Comparison of ENCODE assay signal across 27 cellular contexts in the genomic region with DNA sequence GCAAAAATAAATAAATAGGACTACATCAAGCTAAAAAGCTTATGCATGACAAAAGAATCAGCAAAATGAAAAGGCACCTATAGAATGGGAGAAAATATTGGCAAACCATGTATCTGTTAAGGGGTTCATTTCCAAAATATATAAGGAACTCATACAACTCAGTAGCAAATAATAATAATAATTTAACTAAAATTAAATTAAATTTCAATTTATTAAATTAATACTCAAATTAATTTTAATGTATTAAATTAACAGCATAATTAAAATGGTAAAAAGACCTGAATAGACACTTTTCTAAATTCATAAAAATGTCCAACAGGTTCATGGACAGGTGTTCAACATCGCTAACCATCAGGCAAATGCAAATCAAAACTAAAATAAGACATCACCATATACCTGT.
"Had no signal": no experiment of that assay in that cellular context is flagged by ENCODE, and none has a peak within 500 bp of the region (broad histone marks: within the 10 kb centered on the region; RNA-seq: fewer than 3 reads in every experiment).

No MANE protein-coding gene starts in this region.

- H3K27ac ChIP-seq: neutrophil, pancreas, psoas muscle, right lobe of liver, sigmoid colon, stomach, thoracic aorta, thyroid gland, tibial nerve, upper lobe of left lung, vagina had no signal

- H3K36me3 Mint-ChIP-seq: stimulated activated effector memory CD8-positive, alpha-beta T cell treated with anti-CD3 and anti-CD28 coated beads, Interleukin-12 subunit alpha, Interleukin-12 subunit beta, amount 100 ng/mL, for 72 hours; stimulated activated naive B cell treated with anti-CD40 and anti-IgM and Interleukin-4, amounts not matched to agents 10 μg/mL and 1 μg/mL and 100 μg/mL, for 72 hours had no signal

- H3K9me3 ChIP-seq: neutrophil, pancreas, psoas muscle, right lobe of liver, thyroid gland had no signal

- H3K9me3 Mint-ChIP-seq: natural killer cell treated with Interleukin-12 subunit alpha and Interleukin-12 subunit beta and Interleukin-15 and Interleukin-18, amount 100 ng/mL, for 72 hours had no signal

- DNase-seq: naive thymus-derived CD8-positive, alpha-beta T cell; nephron progenitor cell; nucleus accumbens; pancreas; psoas muscle; right cardiac atrium; right lobe of liver; sigmoid colon; small intestine; stimulated activated CD4-positive, alpha-beta T cell treated with anti-CD3 and anti-CD28 coated beads, Interleukin-15, amount 100 ng/mL, for 24 hours; stimulated activated CD4-positive, alpha-beta T cell treated with anti-CD3 and anti-CD28 coated beads, Interleukin-2, amount 100 ng/mL, for 24 hours; stimulated activated CD4-positive, alpha-beta T cell treated with anti-CD3 and anti-CD28 coated beads, Interleukin-2, amount 100 ng/mL, for 48 hours; stimulated activated CD4-positive, alpha-beta T cell treated with anti-CD3 and anti-CD28 coated beads, Interleukin-4, amount 100 ng/mL, for 24 hours; stimulated activated naive B cell treated with anti-CD40 and anti-IgM and Interleukin-4, amounts not matched to agents 10 μg/mL and 1 μg/mL and 100 μg/mL, for 72 hours; stimulated activated naive CD4-positive, alpha-beta T cell treated with Interleukin-2 at 50 U/mL for 16 hours; stomach; thyroid gland; trophoblast cell; upper lobe of left lung had no signal

- H3K4me3 ChIP-seq: pancreas, psoas muscle, right lobe of liver, sigmoid colon, stomach, thoracic aorta, thyroid gland, tibial nerve, upper lobe of left lung, vagina had no signal

- H3K27ac Mint-ChIP-seq: naive thymus-derived CD8-positive, alpha-beta T cell; natural killer cell treated with Interleukin-12 subunit alpha and Interleukin-12 subunit beta and Interleukin-15 and Interleukin-18, amount 100 ng/mL, for 72 hours; nephron progenitor cell; stimulated activated effector memory CD8-positive, alpha-beta T cell treated with anti-CD3 and anti-CD28 coated beads, Interleukin-12 subunit alpha, Interleukin-12 subunit beta, amount 100 ng/mL, for 72 hours; stimulated activated naive B cell treated with anti-CD40 and anti-IgM and Interleukin-4, amounts not matched to agents 10 μg/mL and 1 μg/mL and 100 μg/mL, for 72 hours; stimulated activated naive CD8-positive, alpha-beta T cell treated with anti-CD3 and anti-CD28 coated beads, Interleukin-15, Interleukin-2, amounts not matched to agents 100 ng/mL and 50 ng/mL, for 24 hours had no signal

- ATAC-seq: naive thymus-derived CD8-positive, alpha-beta T cell; natural killer cell treated with Interleukin-12 subunit alpha and Interleukin-12 subunit beta and Interleukin-15 and Interleukin-18, amount 100 ng/mL, for 72 hours; pancreas; psoas muscle; right cardiac atrium; right lobe of liver; stimulated activated effector memory CD8-positive, alpha-beta T cell treated with anti-CD3 and anti-CD28 coated beads, Interleukin-12 subunit alpha, Interleukin-12 subunit beta, amount 100 ng/mL, for 72 hours; stimulated activated naive B cell treated with anti-CD40 and anti-IgM and Interleukin-4, amounts not matched to agents 10 μg/mL and 1 μg/mL and 100 μg/mL, for 72 hours had no signal

- H3K4me3 Mint-ChIP-seq: naive thymus-derived CD8-positive, alpha-beta T cell; natural killer cell treated with Interleukin-12 subunit alpha and Interleukin-12 subunit beta and Interleukin-15 and Interleukin-18, amount 100 ng/mL, for 72 hours; nephron progenitor cell; neural crest cell; stimulated activated effector memory CD8-positive, alpha-beta T cell treated with anti-CD3 and anti-CD28 coated beads, Interleukin-12 subunit alpha, Interleukin-12 subunit beta, amount 100 ng/mL, for 72 hours; stimulated activated naive B cell treated with anti-CD40 and anti-IgM and Interleukin-4, amounts not matched to agents 10 μg/mL and 1 μg/mL and 100 μg/mL, for 72 hours; stimulated activated naive CD8-positive, alpha-beta T cell treated with anti-CD3 and anti-CD28 coated beads, Interleukin-15, Interleukin-2, amounts not matched to agents 100 ng/mL and 50 ng/mL, for 24 hours had no signal

- H3K4me1 Mint-ChIP-seq: nephron progenitor cell; neural crest cell; stimulated activated effector memory CD8-positive, alpha-beta T cell treated with anti-CD3 and anti-CD28 coated beads, Interleukin-12 subunit alpha, Interleukin-12 subunit beta, amount 100 ng/mL, for 72 hours; stimulated activated naive B cell treated with anti-CD40 and anti-IgM and Interleukin-4, amounts not matched to agents 10 μg/mL and 1 μg/mL and 100 μg/mL, for 72 hours had no signal

- H3K36me3 ChIP-seq: neutrophil, pancreas, right lobe of liver, sigmoid colon, stomach, thoracic aorta, thyroid gland, tibial nerve, upper lobe of left lung, vagina had no signal

- FAIRE-seq: pancreas, small intestine had no signal

- H3K4me1 ChIP-seq: pancreas, psoas muscle, sigmoid colon, stomach, thyroid gland, tibial nerve, upper lobe of left lung, vagina had no signal
